ENCODE assay signal across 10 cellular contexts in genomic region chr5:136053336-136054121, GRCh38. TPM values are rescaled to one million over a fixed set of nuclear protein-coding genes. Genes with fewer than 3 reads are reported as not detected.
DNase-seq lines count a peak whose midpoint lies in the region; ATAC-seq and TF ChIP-seq lines count a peak whose summit lies in the region.
"Had no signal": no experiment of that assay in that cellular context is flagged by ENCODE, and none has a peak within 500 bp of the region (broad histone marks: within the 10 kb centered on the region; RNA-seq: fewer than 3 reads in every experiment).

No MANE protein-coding gene starts in this region.

- H3K27me3 Mint-ChIP-seq in chondrocyte (ENCODE audit: low read depth), result no peaks in the 10 kb centered on the region

- H3K4me3 Mint-ChIP-seq in chondrocyte (ENCODE audit: unreplicated experiment), result no peak overlapping the region
- H3K4me3 Mint-ChIP-seq: CD14-positive monocyte had no signal

- no peaks in the 10 kb centered on the region for H3K9me3 Mint-ChIP-seq in chondrocyte (ENCODE audit: low read depth)

- H3K36me3 ChIP-seq in right lobe of liver, result no peaks in the 10 kb centered on the region

- WGBS in right lobe of liver (ENCODE audit: insufficient coverage, low coverage, low lambda C conversion rate, missing lambda C conversion rate), result 17% methylated on average over 5 of the region's 6 CpGs

- peaks cover 25% of the 10 kb centered on the region for H3K36me3 Mint-ChIP-seq in chondrocyte (ENCODE audit: low read depth)

- peak overlapping the region; percentile 85 to 100 (median 95) for H3K27ac ChIP-seq in right lobe of liver

- no peak for TF ChIP-seq CTCF in chondrocyte (IDR thresholded peaks at IDR 0.05)
- TF ChIP-seq CTCF in right lobe of liver (IDR thresholded peaks at IDR 0.05), result no peak

- peaks cover 0 to 40% (median 16%) of the 10 kb centered on the region in 4 donors for H3K4me1 ChIP-seq in right lobe of liver

- no peak overlapping the region for H3K4me3 ChIP-seq in right lobe of liver

- peaks cover 56% of the 10 kb centered on the region for H3K4me1 Mint-ChIP-seq in chondrocyte (ENCODE audit: low read depth)

- ATAC-seq in right lobe of liver (peak; percentile 79 to 90 (median 85)), HG03135 (IDR thresholded peaks at IDR 0.05; ENCODE audit: unreplicated experiment) (no peak)

- H3K27me3 ChIP-seq in right lobe of liver, result no peaks in the 10 kb centered on the region

- intact Hi-C loops in right lobe of liver (cut with DNase I), result loop anchor here in 1 of 2 donors (10.0 kb wide), 1 partner anchor 79 kb away; no protein-coding TSS in a partner anchor

- H3K9me3 ChIP-seq in right lobe of liver, result no peaks in the 10 kb centered on the region

- peak overlapping the region; percentile 93 for H3K27ac Mint-ChIP-seq in chondrocyte (ENCODE audit: unreplicated experiment)

- TF ChIP-seq POLR2A in right lobe of liver (IDR thresholded peaks at IDR 0.05), result peak; percentile 67

- DNase-seq in A172 (ENCODE audit: low spot score), result peak; percentile 98
- DNase-seq in HuH-7.5 (ENCODE audit: low spot score), result peak; percentile 51
- DNase-seq in chondrocyte (ENCODE audit: low spot score), result no peak
- DNase-seq in right lobe of liver, result peak; percentile 76 to 90 (median 89)
- DNase-seq in SKM-1 (lab: John Stamatoyannopoulos, UW; ENCODE audit: unreplicated experiment), result no peak
- no peak for DNase-seq in NCI-H1092 treated with DMSO at 0.1 percent for 48 hours (lab: John Stamatoyannopoulos, UW)
- no peak for DNase-seq in NCI-H774 (lab: John Stamatoyannopoulos, UW)
- DNase-seq: NCI-H1930 had no signal

RNA-seq across cellular contexts. Expression of gene TGFBI, which starts 24.7 kb away (rescaled TPM):
- total RNA-seq in A172 (2014; rRNA removed; shearing (Covaris generic)), result 10.5 and 11.6 TPM in 2 replicates
- 491 to 631 TPM (median 620 TPM) in 3 replicates for total RNA-seq in chondrocyte
- 100 to 1,000 TPM in 3 of 6 experiments, 10 to 100 TPM in 3; 30.7 to 143 (median 87.2) TPM for total RNA-seq in right lobe of liver

Comparison
In these comparisons a context has a peak if more than half of its experiments do, and no peak if none do; other contexts are left out.
1. DNase-seq: peak in A172 (single experiment), HuH-7.5 (single experiment) and right lobe of liver (3 of 3); none in chondrocyte (single experiment), SKM-1 (single experiment), NCI-H1092 treated with DMSO at 0.1 percent for 48 hours (single experiment) and NCI-H774 (single experiment).